In genomic region chr1:56578664-56578962, GRCh38 we compare ENCODE assay signal across 8 cellular contexts. TPM values are rescaled to one million over a fixed set of nuclear protein-coding genes. Genes with fewer than 3 reads are reported as not detected.
DNase-seq lines count a peak whose midpoint lies in the region; ATAC-seq, FAIRE-seq and TF ChIP-seq lines count a peak whose summit lies in the region.

No MANE protein-coding gene starts in this region.

- H3K4me1 ChIP-seq in astrocyte (ENCODE audit: insufficient read depth, low read length) (peaks cover 19% of the 10 kb centered on the region), testis (peaks cover 13% of the 10 kb centered on the region)

- H3K4me2 ChIP-seq in astrocyte (ENCODE audit: low read length): peak overlapping the region; percentile 86

- WGBS in testis, 2 donors: 0 to 3% methylated on average over 2 to 13 of the region's 33 CpGs

- intact Hi-C loops in left colon (cut with DNase I, micrococcal nuclease): no loop called here
- intact Hi-C loops in testis (cut with DNase I; ENCODE audit: low total_unique reads): no loop called here

- TF ChIP-seq POLR2A in testis (IDR thresholded peaks at IDR 0.05): no peak

- TF ChIP-seq CTCF in astrocyte (IDR thresholded peaks at IDR 0.05; ENCODE audit: insufficient read depth, low read depth, low read length): no peak
- TF ChIP-seq CTCF in testis (IDR thresholded peaks at IDR 0.05): no peak

- no peak for FAIRE-seq in astrocyte (lab: Jason Lieb, UNC)

- H3K4me1 Mint-ChIP-seq in astrocyte (ENCODE audit: low read depth, unreplicated experiment): peaks cover 3% of the 10 kb centered on the region

- ATAC-seq in HG02588 (IDR thresholded peaks at IDR 0.05; ENCODE audit: unreplicated experiment) (peak; percentile 30), left colon (peak; percentile 61), GM18867 (IDR thresholded peaks at IDR 0.05; ENCODE audit: unreplicated experiment) (no peak)

- H3K4me3 ChIP-seq in astrocyte (ENCODE audit: insufficient read depth, low read depth, low read length) (peak overlapping the region; percentile 83), testis (peak overlapping the region; percentile 76 to 96)

- H3K79me2 ChIP-seq in astrocyte (ENCODE audit: insufficient read depth, low read length): peaks cover 50% of the 10 kb centered on the region

- H3K27ac ChIP-seq in astrocyte (ENCODE audit: low read depth, low read length): peak overlapping the region; percentile 81
- H3K27ac ChIP-seq in testis: peak overlapping the region; percentile 88 to 97

- H3K36me3 ChIP-seq in astrocyte (ENCODE audit: insufficient read depth, low read length) (no peaks in the 10 kb centered on the region), testis (ENCODE audit: low read depth, missing control alignments) (no peaks in the 10 kb centered on the region)

- H4K20me1 ChIP-seq in astrocyte (ENCODE audit: insufficient read depth, low read length): peaks cover 27% of the 10 kb centered on the region

- DNase-seq in AG08396 (ENCODE audit: low spot score) (peak; percentile 41), astrocyte (ENCODE audit: low read depth) (no peak), left colon (no peak), testis (peak; percentile 50), cerebellar cortex (ENCODE audit: low spot score) (no peak), CD1c-positive myeloid dendritic cell (ENCODE audit: extremely low spot score) (no peak)

- peak overlapping the region; percentile 87 for H3K9ac ChIP-seq in astrocyte (ENCODE audit: low read length)

- H3K4me3 Mint-ChIP-seq in astrocyte (ENCODE audit: unreplicated experiment): peak overlapping the region; percentile 94

- H3K27me3 Mint-ChIP-seq in astrocyte (ENCODE audit: low read depth, unreplicated experiment): peaks cover 12% of the 10 kb centered on the region

- H3K27ac Mint-ChIP-seq in astrocyte (ENCODE audit: unreplicated experiment): peak overlapping the region; percentile 75

- H3K27me3 ChIP-seq in astrocyte (ENCODE audit: insufficient read depth, low read length) (no peaks in the 10 kb centered on the region), testis (no peaks in the 10 kb centered on the region)

- no peaks in the 10 kb centered on the region for H3K9me3 Mint-ChIP-seq in astrocyte (ENCODE audit: unreplicated experiment)

- H3K36me3 Mint-ChIP-seq in astrocyte (ENCODE audit: low read depth, unreplicated experiment): no peaks in the 10 kb centered on the region

- H2AFZ ChIP-seq in astrocyte (ENCODE audit: low read depth, low read length): peak overlapping the region; percentile 88

- H3K9me3 ChIP-seq in astrocyte (ENCODE audit: insufficient read depth, low read depth, low read length) (no peaks in the 10 kb centered on the region), testis (no peaks in the 10 kb centered on the region)

RNA-seq across cellular contexts. Expression of gene PLPP3, which starts 0.8 kb away (rescaled TPM):
- 1.2 and 2.2 TPM in 2 replicates for total RNA-seq in astrocyte
- total RNA-seq in left colon: 10 to 100 TPM; 29.8 to 46.5 TPM
- total RNA-seq in testis: 100 to 1,000 TPM in 1 of 2 donors, 10 to 100 TPM in 1; 41.5 to 103 TPM
- polyA plus RNA-seq in testis (ENCODE audit: insufficient read depth, low read depth, low replicate concordance): 82.0 TPM

Comparison
In these comparisons a context has a peak if more than half of its experiments do, and no peak if none do; other contexts are left out.
1. DNase-seq: peak in AG08396 (single experiment) and testis (single experiment); none in astrocyte (single experiment), left colon (0 of 2), cerebellar cortex (single experiment) and CD1c-positive myeloid dendritic cell (single experiment).